1 cellular context compared by ENCODE assay signal in the genomic region with DNA sequence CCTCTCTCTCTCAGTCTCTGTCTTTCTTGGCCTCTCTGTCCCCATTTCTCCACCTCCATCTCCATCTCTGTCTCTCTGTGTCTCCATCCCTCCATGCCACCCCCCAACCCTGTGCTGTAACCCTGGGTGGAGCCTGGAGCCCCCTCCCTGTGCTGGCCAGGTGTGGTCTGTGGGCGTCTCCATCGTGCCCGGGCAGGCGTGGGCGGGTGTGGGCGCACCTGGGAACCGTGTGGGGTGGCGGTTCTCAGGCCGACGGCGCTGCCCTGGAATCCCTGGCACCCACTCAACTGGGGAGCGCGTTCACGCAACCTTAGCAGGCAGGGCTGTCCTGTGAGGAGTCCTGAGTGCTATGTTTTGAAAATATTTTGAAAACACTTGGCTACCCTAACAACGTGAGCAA.
A peak's percentile ranks its signal among the peaks of the same experiment; 100 is the strongest.
TF ChIP-seq lines count a peak whose summit lies in the region.

No MANE protein-coding gene starts in this region.

TF ChIP-seq in HepG2, 621 proteins besides CTCF, POLR2A, EP300 and RAD21:
- TF ChIP-seq RCOR2 (CRISPR knock-in tag; IDR thresholded peaks at IDR 0.05): no peak
- peak; percentile 44; the same call in 1 of the 2 replicates for TF ChIP-seq EZH2 (conservative IDR thresholded peaks at IDR 0.05; ENCODE audit: low read depth, low read length)
